In the genomic region with DNA sequence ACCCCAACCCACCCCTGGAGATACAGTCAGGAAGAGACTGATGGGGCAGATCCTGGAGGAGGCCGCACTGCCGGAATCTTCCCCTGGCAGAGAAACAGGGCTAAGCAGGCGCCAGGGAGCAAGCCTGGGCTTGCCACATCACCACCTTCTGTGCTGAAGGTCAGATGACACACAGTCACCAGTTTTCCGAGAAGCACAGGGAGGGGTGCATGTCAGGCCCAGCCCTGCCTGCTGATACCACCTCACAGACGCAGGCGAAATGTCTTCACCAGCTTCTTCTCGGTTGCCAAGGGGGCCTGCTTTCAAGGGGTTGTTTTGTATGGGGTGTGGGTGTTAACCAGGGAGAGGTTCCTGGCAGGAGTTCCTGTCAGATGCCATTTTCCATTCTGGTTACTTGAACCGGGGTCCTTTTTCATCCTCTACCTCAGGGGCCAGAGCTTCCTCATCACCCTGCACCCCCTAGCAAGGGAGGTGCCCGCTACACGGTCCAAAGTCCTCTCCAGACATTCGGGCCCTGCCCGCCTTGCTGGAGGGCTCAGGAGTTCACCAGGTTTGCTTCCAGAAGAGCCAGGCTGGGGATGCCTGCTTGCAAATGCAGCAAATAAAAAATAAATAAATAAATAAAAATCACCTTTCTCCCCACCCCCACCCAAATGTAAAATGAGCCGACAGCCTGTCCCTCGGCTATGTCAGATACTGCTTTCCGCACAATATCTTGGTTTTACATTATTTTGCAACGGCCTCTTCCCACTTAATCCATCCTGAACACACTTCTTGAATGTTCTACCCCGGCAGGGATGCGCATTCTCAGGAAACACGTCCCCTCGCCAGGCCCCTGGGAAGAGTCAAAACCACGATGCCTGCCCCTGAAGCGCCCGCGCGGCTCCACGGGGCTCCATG, we compare ENCODE assay signal across 8 cellular contexts.
DNase-seq lines count a peak whose midpoint lies in the region; ATAC-seq and TF ChIP-seq lines count a peak whose summit lies in the region.

No MANE protein-coding gene starts in this region.

- DNase-seq in AG04449 (ENCODE audit: low read depth, low spot score) (peak; percentile 97), GOT3 (lab: John Stamatoyannopoulos, UW) (peak; percentile 68), NCI-H510A treated with DMSO at 0.1 percent for 48 hours (lab: John Stamatoyannopoulos, UW) (peak; percentile 90), choroid plexus epithelial cell (ENCODE audit: low read depth) (peak; percentile 100), left kidney (ENCODE audit: low read depth, low spot score) (peak; percentile 77)
- DNase-seq in activated CD4-positive, alpha-beta T cell treated with anti-CD3 and anti-CD28 coated beads for 48 hours, result peak; percentile 92
- DNase-seq in stimulated activated CD4-positive, alpha-beta T cell treated with anti-CD3 and anti-CD28 coated beads, Interleukin-1b, Interleukin-23, amount 100 ng/mL, for 4 hours (ENCODE audit: low read depth in 2 of 2), result peak; percentile 72 to 83

- CTCF ChIA-PET in AG04449 (lab: Yijun Ruan, JAX), result interaction anchor here (0.9 to 10.3 kb wide), 5 partner anchors 31 to 120 kb away, joined by 3 to 151 read pairs (median 3); no protein-coding TSS in a partner anchor

- TF ChIP-seq CTCF in AG04449 (IDR thresholded peaks at IDR 0.05; ENCODE audit: insufficient read depth, low read length, missing control alignments) (no peak), choroid plexus epithelial cell (conservative IDR thresholded peaks at IDR 0.05; ENCODE audit: low read depth, low read length) (no peak)

- ATAC-seq in GM21367 (IDR thresholded peaks at IDR 0.05; ENCODE audit: unreplicated experiment), result no peak

- POLR2A ChIA-PET in AG04449 (lab: Yijun Ruan, JAX), result interaction anchor here (0.6 to 19.6 kb wide), 19 partner anchors 9 to 172 kb away, joined by 3 to 664 read pairs (median 12); a partner anchor contains a TSS

- H3K4me3 ChIP-seq in AG04449 (ENCODE audit: low read depth, low read length), result peak overlapping the region; percentile 63
- peak overlapping the region; percentile 47 for H3K4me3 ChIP-seq in choroid plexus epithelial cell (ENCODE audit: low read depth, low read length)
